9 cellular contexts compared by ENCODE assay signal in genomic region chr6:114171473-114171872, GRCh38.
"Had no signal": no experiment of that assay in that cellular context is flagged by ENCODE, and none has a peak within 500 bp of the region (broad histone marks: within the 10 kb centered on the region; RNA-seq: fewer than 3 reads in every experiment).

No MANE protein-coding gene starts in this region.

- H3K4me3 Mint-ChIP-seq: GM23338, HFFc6 had no signal

- H3K27ac ChIP-seq: GM23248 had no signal

- H3K9ac ChIP-seq: GM23248 had no signal

- H3K9me3 Mint-ChIP-seq: GM23338, HFFc6 had no signal

- H3K4me3 ChIP-seq: GM23248, GM23338, HAP-1 had no signal

- H3K4me2 ChIP-seq: GM23338 had no signal

- H3K36me3 ChIP-seq: HAP-1 had no signal

- H3K9me3 ChIP-seq: HAP-1 had no signal

- H2AFZ ChIP-seq: GM23248, GM23338 had no signal

- ATAC-seq: GM23338, HCT116 had no signal

- H3K27ac Mint-ChIP-seq: GM23338, HFFc6 had no signal

- DNase-seq: GM23248, GOT3, H7, HCEC 1CT, HFFc6 had no signal

- FAIRE-seq: H54 had no signal
